Comparison of ENCODE assay signal across 1 cellular context in genomic region chr16:66979011-66979717, GRCh38.
A peak's percentile ranks its signal among the peaks of the same experiment; 100 is the strongest.
TF ChIP-seq lines count a peak whose summit lies in the region.

No MANE protein-coding gene starts in this region.

TF ChIP-seq in HepG2, 621 proteins besides CTCF, POLR2A, EP300 and RAD21:
- TF ChIP-seq ZNF687 (CRISPR knock-in tag; IDR thresholded peaks at IDR 0.05) (peak; percentile 28; the same call in 1 of the 2 replicates), BRF2 (CRISPR knock-in tag; IDR thresholded peaks at IDR 0.05) (no peak), MTERF4 (CRISPR knock-in tag; IDR thresholded peaks at IDR 0.05) (no peak), XBP1 (CRISPR knock-in tag; IDR thresholded peaks at IDR 0.05) (no peak), ZNF337 (CRISPR knock-in tag; IDR thresholded peaks at IDR 0.05; ENCODE audit: borderline replicate concordance, low read depth) (no peak), ZNF670 (CRISPR knock-in tag; IDR thresholded peaks at IDR 0.05; ENCODE audit: borderline replicate concordance) (no peak), SALL1 (CRISPR knock-in tag; IDR thresholded peaks at IDR 0.05) (peak; percentile 23; the same call in 1 of the 2 replicates), ZSCAN25 (CRISPR knock-in tag; IDR thresholded peaks at IDR 0.05) (peak; percentile 63), CENPBD1 (CRISPR knock-in tag; IDR thresholded peaks at IDR 0.05; ENCODE audit: borderline replicate concordance, low read depth) (no peak), ZNF776 (CRISPR knock-in tag; IDR thresholded peaks at IDR 0.05) (no peak), MIXL1 (CRISPR knock-in tag; IDR thresholded peaks at IDR 0.05) (no peak), ZNF276 (CRISPR knock-in tag; IDR thresholded peaks at IDR 0.05; ENCODE audit: low read depth) (0 out of 2 replicates have a peak, but pooled peaks have one; percentile 20), TFE3 (CRISPR knock-in tag; IDR thresholded peaks at IDR 0.05) (no peak), ZNF556 (CRISPR knock-in tag; IDR thresholded peaks at IDR 0.05; ENCODE audit: borderline replicate concordance) (no peak), ZNF768 (CRISPR knock-in tag; IDR thresholded peaks at IDR 0.05) (peak; percentile 95), ZMYM3 (CRISPR knock-in tag; IDR thresholded peaks at IDR 0.05) (peak; percentile 48)
TF ChIP-seq in HepG2: peak in this region for 6.
